In the genomic region with DNA sequence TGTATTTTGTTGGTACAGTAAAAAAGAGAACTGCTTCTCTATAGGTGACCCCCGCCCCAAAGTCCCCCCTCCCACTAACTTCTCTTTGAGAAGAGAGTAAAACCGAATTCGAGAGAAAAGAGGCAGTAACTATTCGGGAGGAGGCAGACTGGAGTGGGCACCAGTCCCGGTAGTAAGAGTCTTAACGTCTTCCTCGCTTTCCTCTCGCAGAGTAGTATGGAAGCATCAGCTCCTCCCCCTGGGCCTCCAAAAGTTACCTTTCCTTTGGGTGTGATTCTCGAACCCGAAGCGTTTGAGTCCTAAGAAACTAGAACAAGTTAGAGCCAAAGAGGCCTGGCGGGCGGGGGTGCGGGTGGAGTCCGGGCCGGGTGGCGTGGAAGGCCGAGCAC, we compare ENCODE assay signal across 8 cellular contexts. TPM values are rescaled to one million over a fixed set of nuclear protein-coding genes. Genes with fewer than 3 reads are reported as not detected.
DNase-seq lines count a peak whose midpoint lies in the region; ATAC-seq and TF ChIP-seq lines count a peak whose summit lies in the region.

No MANE protein-coding gene starts in this region.

- H2AFZ ChIP-seq in OCI-LY3 (ENCODE audit: low read depth, low read length): no peak overlapping the region

- peak overlapping the region; percentile 94 for H3K27ac ChIP-seq in OCI-LY3 (ENCODE audit: low read length)

- DNase-seq in endothelial cell (ENCODE audit: low spot score) (no peak), neural crest cell (ENCODE audit: low read depth, low spot score) (no peak), NCI-H1048 (lab: John Stamatoyannopoulos, UW) (no peak)

- H3K4me1 Mint-ChIP-seq in endothelial cell (ENCODE audit: unreplicated experiment) (peaks cover 4% of the 10 kb centered on the region), neural crest cell (peaks cover 13% of the 10 kb centered on the region)

- peaks cover 53% of the 10 kb centered on the region for H3K79me2 ChIP-seq in OCI-LY3 (ENCODE audit: low read length)

- H3K4me3 Mint-ChIP-seq in endothelial cell (ENCODE audit: unreplicated experiment): peak overlapping the region; percentile 93
- peak overlapping the region; percentile 92 for H3K4me3 Mint-ChIP-seq in neural crest cell

- H4K20me1 ChIP-seq in OCI-LY3 (ENCODE audit: insufficient read depth, low read length): peaks cover 22% of the 10 kb centered on the region

- H3K27me3 Mint-ChIP-seq in endothelial cell (ENCODE audit: unreplicated experiment) (peaks cover 5% of the 10 kb centered on the region), neural crest cell (ENCODE audit: low read depth) (peaks cover 3% of the 10 kb centered on the region)

- peak overlapping the region; percentile 90 for H3K4me2 ChIP-seq in OCI-LY3 (ENCODE audit: low read length)

- ATAC-seq in GM18870 (IDR thresholded peaks at IDR 0.05; ENCODE audit: unreplicated experiment): peak; percentile 35
- no peak for ATAC-seq in HG02973 (IDR thresholded peaks at IDR 0.05; ENCODE audit: unreplicated experiment)
- no peak for ATAC-seq in GM18498 (IDR thresholded peaks at IDR 0.05; ENCODE audit: unreplicated experiment)
- no peak for ATAC-seq in GM19324 (IDR thresholded peaks at IDR 0.05; ENCODE audit: low FRiP score, unreplicated experiment)

- peaks cover 63% of the 10 kb centered on the region for H3K4me1 ChIP-seq in OCI-LY3 (ENCODE audit: low read length)

- H3K36me3 ChIP-seq in OCI-LY3 (replicated peaks; ENCODE audit: low read depth, low read length): peaks cover 26% of the 10 kb centered on the region

- TF ChIP-seq CTCF in OCI-LY3 (IDR thresholded peaks at IDR 0.05; ENCODE audit: low read depth, low read length) (no peak), endothelial cell (IDR thresholded peaks at IDR 0.05; ENCODE audit: unreplicated experiment) (no peak), neural crest cell (conservative IDR thresholded peaks at IDR 0.05) (no peak)

- H3K4me3 ChIP-seq in OCI-LY3 (ENCODE audit: low read length): peak overlapping the region; percentile 99

- H3K27me3 ChIP-seq in OCI-LY3 (ENCODE audit: low read depth, low read length): no peaks in the 10 kb centered on the region

- peak overlapping the region; percentile 93 for H3K9ac ChIP-seq in OCI-LY3 (ENCODE audit: low read length)

- no peaks in the 10 kb centered on the region for H3K9me3 ChIP-seq in OCI-LY3 (ENCODE audit: insufficient read depth, low read length)

- H3K27ac Mint-ChIP-seq in endothelial cell (ENCODE audit: unreplicated experiment) (no peak overlapping the region), neural crest cell (ENCODE audit: unreplicated experiment) (no peak overlapping the region)

- no peaks in the 10 kb centered on the region for H3K9me3 Mint-ChIP-seq in endothelial cell (ENCODE audit: unreplicated experiment)
- no peaks in the 10 kb centered on the region for H3K9me3 Mint-ChIP-seq in neural crest cell

- H3K36me3 Mint-ChIP-seq in endothelial cell (ENCODE audit: low read depth, unreplicated experiment): no peaks in the 10 kb centered on the region
- H3K36me3 Mint-ChIP-seq in neural crest cell (ENCODE audit: low read depth): no peaks in the 10 kb centered on the region

RNA-seq across cellular contexts. Expression of a gene that starts 0.4 kb away (rescaled TPM):
- 26.5 TPM for total RNA-seq in endothelial cell (ENCODE audit: unreplicated experiment)
- total RNA-seq in neural crest cell: 21.0 and 23.5 TPM in 2 replicates
